ENCODE assay signal across 12 cellular contexts in genomic region chr19:38061294-38061693, GRCh38.
DNase-seq lines count a peak whose midpoint lies in the region; ATAC-seq, FAIRE-seq and TF ChIP-seq lines count a peak whose summit lies in the region.
"Had no signal": no experiment of that assay in that cellular context is flagged by ENCODE, and none has a peak within 500 bp of the region (broad histone marks: within the 10 kb centered on the region; RNA-seq: fewer than 3 reads in every experiment).

No MANE protein-coding gene starts in this region.

- no peak for TF ChIP-seq CTCF in CD8-positive, alpha-beta T cell (IDR thresholded peaks at IDR 0.05)
- TF ChIP-seq CTCF in astrocyte of the spinal cord (IDR thresholded peaks at IDR 0.05; ENCODE audit: low read depth, low read length), result no peak

- H3K36me3 ChIP-seq in CD8-positive, alpha-beta T cell (ENCODE audit: insufficient read depth, low read length), result no peaks in the 10 kb centered on the region
- H3K36me3 ChIP-seq: sigmoid colon had no signal

- intact Hi-C loops in CD8-positive, alpha-beta T cell (cut with DNase I, micrococcal nuclease), result no loop called here

- peaks cover 9% of the 10 kb centered on the region for H3K4me1 ChIP-seq in CD8-positive, alpha-beta T cell (ENCODE audit: insufficient read depth, low read length)

- H3K27ac Mint-ChIP-seq in CD8-positive, alpha-beta T cell, result peak overlapping the region; percentile 49

- no peak overlapping the region for H3K27ac ChIP-seq in CD8-positive, alpha-beta T cell (ENCODE audit: low read depth, low read length)
- H3K27ac ChIP-seq: sigmoid colon had no signal

- H3K9me3 Mint-ChIP-seq in CD8-positive, alpha-beta T cell, result no peaks in the 10 kb centered on the region

- peak; percentile 46 for FAIRE-seq in HTR-8/SVneo (lab: Jason Lieb, UNC)
- FAIRE-seq in frontal cortex (lab: Jason Lieb, UNC), result no peak

- no peak overlapping the region for H3K4me3 ChIP-seq in CD8-positive, alpha-beta T cell (ENCODE audit: low read depth, low read length)
- no peak overlapping the region for H3K4me3 ChIP-seq in astrocyte of the spinal cord (ENCODE audit: low read depth, low read length)
- H3K4me3 ChIP-seq: sigmoid colon had no signal

- ATAC-seq in CD8-positive, alpha-beta T cell, result no peak
- ATAC-seq in HG02970 (IDR thresholded peaks at IDR 0.05; ENCODE audit: low FRiP score, unreplicated experiment) (no peak), HG03378 (IDR thresholded peaks at IDR 0.05; ENCODE audit: unreplicated experiment) (no peak), GM18858 (IDR thresholded peaks at IDR 0.05; ENCODE audit: unreplicated experiment) (no peak)
- ATAC-seq: left lobe of liver had no signal

- H3K27me3 Mint-ChIP-seq in CD8-positive, alpha-beta T cell (ENCODE audit: low read depth), result no peaks in the 10 kb centered on the region

- POLR2A ChIA-PET in CD8-positive, alpha-beta T cell (lab: Charles Lee), result no interaction called here

- no peak for DNase-seq in CD8-positive, alpha-beta T cell
- DNase-seq in HTR-8/SVneo (ENCODE audit: insufficient read length, low spot score) (peak; percentile 82), astrocyte of the spinal cord (ENCODE audit: low read depth, low spot score) (peak; percentile 73), myocyte (ENCODE audit: low read depth) (peak; percentile 49), frontal cortex (ENCODE audit: low spot score in 2 of 2) (no peak)
- DNase-seq: DMS79 treated with DMSO at 0.1 percent for 48 hours, NCI-H510A, sigmoid colon had no signal

- H3K4me3 Mint-ChIP-seq in CD8-positive, alpha-beta T cell, result no peak overlapping the region

- CTCF ChIA-PET in CD8-positive, alpha-beta T cell (lab: Charles Lee), result no interaction called here

- H3K36me3 Mint-ChIP-seq in CD8-positive, alpha-beta T cell, result no peaks in the 10 kb centered on the region

- peaks cover 15% of the 10 kb centered on the region for H3K4me1 Mint-ChIP-seq in CD8-positive, alpha-beta T cell (ENCODE audit: low read depth)

- H3K27me3 ChIP-seq in CD8-positive, alpha-beta T cell (ENCODE audit: insufficient read depth, low read length), result no peaks in the 10 kb centered on the region
- H3K27me3 ChIP-seq: sigmoid colon had no signal

- no peaks in the 10 kb centered on the region for H3K9me3 ChIP-seq in CD8-positive, alpha-beta T cell (ENCODE audit: low read length)
- H3K9me3 ChIP-seq: sigmoid colon had no signal

- in situ Hi-C loops in astrocyte of the spinal cord (cut with HindIII; ENCODE audit: low sequenced_read_pairs), result no loop called here

Comparison
In these comparisons a context has a peak if more than half of its experiments do, and no peak if none do; other contexts are left out.
1. DNase-seq: peak in HTR-8/SVneo (single experiment), astrocyte of the spinal cord (single experiment) and myocyte (single experiment); none in CD8-positive, alpha-beta T cell (0 of 7) and frontal cortex (0 of 2).